Comparison of ENCODE assay signal across 19 cellular contexts in genomic region chr20:19881080-19881840, GRCh38.
A peak's percentile ranks its signal among the peaks of the same experiment; 100 is the strongest.
DNase-seq lines count a peak whose midpoint lies in the region; ATAC-seq, FAIRE-seq and TF ChIP-seq lines count a peak whose summit lies in the region.
"Had no signal": no experiment of that assay in that cellular context is flagged by ENCODE, and none has a peak within 500 bp of the region (broad histone marks: within the 10 kb centered on the region; RNA-seq: fewer than 3 reads in every experiment).

No MANE protein-coding gene starts in this region.

- TF ChIP-seq CTCF in astrocyte (IDR thresholded peaks at IDR 0.05; ENCODE audit: insufficient read depth, low read depth, low read length) (no peak), lower lobe of right lung (IDR thresholded peaks at IDR 0.05) (no peak)
- TF ChIP-seq CTCF in CD4-positive, alpha-beta T cell (IDR thresholded peaks at IDR 0.05), result no peak

- H2AFZ ChIP-seq in ACC112 (ENCODE audit: low read length, unreplicated experiment), result peak overlapping the region; percentile 49
- no peak overlapping the region for H2AFZ ChIP-seq in astrocyte (ENCODE audit: low read depth, low read length)

- ATAC-seq in lower lobe of right lung, result no peak
- ATAC-seq in CD4-positive, alpha-beta T cell (ENCODE audit: poor library complexity), result no peak

- no peak for FAIRE-seq in astrocyte (lab: Jason Lieb, UNC)
- FAIRE-seq: pancreas had no signal

- H3K4me3 ChIP-seq in ACC112 (ENCODE audit: low read depth, low read length) (peak overlapping the region; percentile 19; the same call in 1 of the 2 replicates), HUES48 (ENCODE audit: low read depth, low read length) (no peak overlapping the region), astrocyte (ENCODE audit: insufficient read depth, low read depth, low read length) (no peak overlapping the region), lower lobe of right lung (no peak overlapping the region)
- H3K4me3 ChIP-seq: pancreas, right atrium auricular region, spleen, upper lobe of left lung had no signal

- CTCF ChIA-PET in CD4-positive, alpha-beta T cell (lab: Charles Lee), result no interaction called here

- H3K4me2 ChIP-seq in astrocyte (ENCODE audit: low read length), result peak overlapping the region; percentile 81

- intact Hi-C loops in lower lobe of right lung (cut with DNase I), result no loop called here
- intact Hi-C loops in CD4-positive, alpha-beta T cell (cut with DNase I, micrococcal nuclease), result no loop called here

- H3K4me1 Mint-ChIP-seq in astrocyte (ENCODE audit: low read depth, unreplicated experiment), result peaks cover 43% of the 10 kb centered on the region
- no peaks in the 10 kb centered on the region for H3K4me1 Mint-ChIP-seq in CD4-positive, alpha-beta T cell (ENCODE audit: low read depth)
- H3K4me1 Mint-ChIP-seq: activated naive CD8-positive, alpha-beta T cell treated with anti-CD3 and anti-CD28 coated beads, Interleukin-2, amount 10 ng/mL, durations not matched to agents 7 days and 5 days had no signal

- H3K4me3 Mint-ChIP-seq in astrocyte (ENCODE audit: unreplicated experiment), result no peak overlapping the region
- H3K4me3 Mint-ChIP-seq in CD4-positive, alpha-beta T cell, result no peak overlapping the region
- H3K4me3 Mint-ChIP-seq: activated naive CD8-positive, alpha-beta T cell treated with anti-CD3 and anti-CD28 coated beads, Interleukin-2, amount 10 ng/mL, durations not matched to agents 7 days and 5 days; T-helper 2 cell treated with Interferon-gamma antibody and Interleukin-4, amounts not matched to agents 5 μg/mL and 100 μg/mL, for 36 hours had no signal

- H3K36me3 Mint-ChIP-seq in astrocyte (ENCODE audit: low read depth, unreplicated experiment), result peaks cover 4% of the 10 kb centered on the region
- H3K36me3 Mint-ChIP-seq in CD4-positive, alpha-beta T cell (ENCODE audit: low read depth), result no peaks in the 10 kb centered on the region
- H3K36me3 Mint-ChIP-seq: activated naive CD8-positive, alpha-beta T cell treated with anti-CD3 and anti-CD28 coated beads, Interleukin-2, amount 10 ng/mL, durations not matched to agents 7 days and 5 days had no signal

- DNase-seq in astrocyte (ENCODE audit: low read depth), result no peak
- DNase-seq in lower lobe of right lung, result no peak
- no peak for DNase-seq in NCI-H1092 treated with DMSO at 0.1 percent for 48 hours (lab: John Stamatoyannopoulos, UW)
- DNase-seq in CD4-positive, alpha-beta T cell, result no peak
- no peak for DNase-seq in stimulated activated CD4-positive, alpha-beta T cell treated with anti-CD3 and anti-CD28 coated beads, Interleukin-4, amount 100 ng/mL, for 24 hours
- DNase-seq in NCI-H1105 (lab: John Stamatoyannopoulos, UW), result no peak
- DNase-seq: activated CD8-positive, alpha-beta memory T cell treated with anti-CD3 and anti-CD28 coated beads for 24 hours; activated effector memory CD4-positive, alpha-beta T cell treated with Interleukin-2 at 50 U/mL for 16 hours; activated naive CD8-positive, alpha-beta T cell treated with anti-CD3 and anti-CD28 coated beads, Interleukin-2, amount 10 ng/mL, durations not matched to agents 7 days and 5 days; COR-L47; NCI-H1092; NCI-H2029; pancreas; spleen; upper lobe of left lung had no signal

- no peaks in the 10 kb centered on the region for H3K27me3 Mint-ChIP-seq in astrocyte (ENCODE audit: low read depth, unreplicated experiment)
- no peaks in the 10 kb centered on the region for H3K27me3 Mint-ChIP-seq in CD4-positive, alpha-beta T cell
- H3K27me3 Mint-ChIP-seq: activated naive CD8-positive, alpha-beta T cell treated with anti-CD3 and anti-CD28 coated beads, Interleukin-2, amount 10 ng/mL, durations not matched to agents 7 days and 5 days had no signal

- H3K4me1 ChIP-seq in ACC112 (ENCODE audit: control insufficient read depth, insufficient read depth, low read length, unreplicated experiment) (peaks cover 31% of the 10 kb centered on the region), HUES48 (ENCODE audit: control insufficient read depth, insufficient read depth, low read length) (peaks cover 8% of the 10 kb centered on the region; the same call in 1 of the 2 replicates), astrocyte (ENCODE audit: insufficient read depth, low read length) (peaks cover 22% of the 10 kb centered on the region), lower lobe of right lung (peaks cover 25% of the 10 kb centered on the region)

- no peaks in the 10 kb centered on the region for H4K20me1 ChIP-seq in astrocyte (ENCODE audit: insufficient read depth, low read length)

- POLR2A ChIA-PET in CD4-positive, alpha-beta T cell (lab: Charles Lee), result no interaction called here

- H3K36me3 ChIP-seq in ACC112 (ENCODE audit: insufficient read depth, low read length), result no peaks in the 10 kb centered on the region
- no peaks in the 10 kb centered on the region for H3K36me3 ChIP-seq in HUES48 (ENCODE audit: control insufficient read depth, insufficient read depth, low read length)
- no peaks in the 10 kb centered on the region for H3K36me3 ChIP-seq in astrocyte (ENCODE audit: insufficient read depth, low read length)
- no peaks in the 10 kb centered on the region for H3K36me3 ChIP-seq in lower lobe of right lung
- H3K36me3 ChIP-seq: pancreas, right atrium auricular region, spleen, upper lobe of left lung had no signal

- no peak overlapping the region for H3K9ac ChIP-seq in HUES48 (ENCODE audit: low read depth, low read length)
- peak overlapping the region; percentile 60 for H3K9ac ChIP-seq in astrocyte (ENCODE audit: low read length)

- peak overlapping the region; percentile 91 for H3K27ac Mint-ChIP-seq in astrocyte (ENCODE audit: unreplicated experiment)
- no peak overlapping the region for H3K27ac Mint-ChIP-seq in CD4-positive, alpha-beta T cell
- H3K27ac Mint-ChIP-seq: activated naive CD8-positive, alpha-beta T cell treated with anti-CD3 and anti-CD28 coated beads, Interleukin-2, amount 10 ng/mL, durations not matched to agents 7 days and 5 days; T-helper 2 cell treated with Interferon-gamma antibody and Interleukin-4, amounts not matched to agents 5 μg/mL and 100 μg/mL, for 36 hours had no signal

- H3K27me3 ChIP-seq in ACC112 (ENCODE audit: insufficient read depth, low read length) (no peaks in the 10 kb centered on the region), HUES48 (ENCODE audit: control insufficient read depth, insufficient read depth, low read length) (no peaks in the 10 kb centered on the region), astrocyte (ENCODE audit: insufficient read depth, low read length) (no peaks in the 10 kb centered on the region), lower lobe of right lung (ENCODE audit: low read depth) (no peaks in the 10 kb centered on the region)
- no peaks in the 10 kb centered on the region for H3K27me3 ChIP-seq in CD4-positive, alpha-beta T cell (ENCODE audit: control insufficient read depth, insufficient read depth, low read length)
- H3K27me3 ChIP-seq: pancreas, right atrium auricular region, spleen, upper lobe of left lung had no signal

- no peaks in the 10 kb centered on the region for H3K9me3 Mint-ChIP-seq in astrocyte (ENCODE audit: unreplicated experiment)
- no peaks in the 10 kb centered on the region for H3K9me3 Mint-ChIP-seq in CD4-positive, alpha-beta T cell
- H3K9me3 Mint-ChIP-seq: T-helper 2 cell treated with Interferon-gamma antibody and Interleukin-4, amounts not matched to agents 5 μg/mL and 100 μg/mL, for 36 hours had no signal

- H3K9me3 ChIP-seq in HUES48 (ENCODE audit: control insufficient read depth, insufficient read depth, low read length) (no peaks in the 10 kb centered on the region), astrocyte (ENCODE audit: insufficient read depth, low read depth, low read length) (no peaks in the 10 kb centered on the region), lower lobe of right lung (no peaks in the 10 kb centered on the region)
- H3K9me3 ChIP-seq in CD4-positive, alpha-beta T cell (ENCODE audit: control insufficient read depth, low read length), result no peaks in the 10 kb centered on the region
- H3K9me3 ChIP-seq: pancreas, right atrium auricular region, spleen, upper lobe of left lung had no signal

- no peaks in the 10 kb centered on the region for H3K79me2 ChIP-seq in ACC112 (ENCODE audit: control insufficient read depth, insufficient read depth, low read length, unreplicated experiment)
- no peaks in the 10 kb centered on the region for H3K79me2 ChIP-seq in astrocyte (ENCODE audit: insufficient read depth, low read length)

- H3K27ac ChIP-seq in ACC112 (ENCODE audit: low read depth, low read length), result peak overlapping the region; percentile 90
- H3K27ac ChIP-seq in HUES48 (ENCODE audit: low read depth, low read length), result peak overlapping the region; percentile 51
- peak overlapping the region; percentile 87 for H3K27ac ChIP-seq in astrocyte (ENCODE audit: low read depth, low read length)
- peak overlapping the region; percentile 27 for H3K27ac ChIP-seq in lower lobe of right lung
- no peak overlapping the region for H3K27ac ChIP-seq in CD4-positive, alpha-beta T cell (ENCODE audit: low read depth, low read length)
- H3K27ac ChIP-seq: pancreas, right atrium auricular region, spleen had no signal
